In the genomic region with DNA sequence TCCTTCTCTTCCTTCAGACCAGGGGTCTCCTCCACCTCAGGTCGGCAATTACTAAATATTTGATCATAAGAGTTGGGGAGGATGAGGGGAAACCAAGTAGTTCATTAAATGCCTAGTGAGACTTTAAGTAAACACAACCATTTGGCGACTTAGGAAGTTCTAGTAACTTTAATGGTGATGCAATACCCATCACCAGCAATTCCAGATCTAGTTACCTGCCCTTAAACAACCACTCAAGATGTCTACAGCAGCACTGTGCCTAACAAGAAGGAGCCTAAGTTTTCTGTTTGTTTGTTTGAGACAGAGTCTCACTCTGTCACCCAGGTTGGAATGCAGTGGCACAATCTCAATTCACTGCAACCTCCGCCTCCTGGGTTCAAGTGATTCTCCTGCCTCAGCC, we compare ENCODE assay signal across 20 cellular contexts. TPM values are rescaled to one million over a fixed set of nuclear protein-coding genes. Genes with fewer than 3 reads are reported as not detected.
A peak's percentile ranks its signal among the peaks of the same experiment; 100 is the strongest.
DNase-seq lines count a peak whose midpoint lies in the region; ATAC-seq, FAIRE-seq and TF ChIP-seq lines count a peak whose summit lies in the region.
"Had no signal": no experiment of that assay in that cellular context is flagged by ENCODE, and none has a peak within 500 bp of the region (broad histone marks: within the 10 kb centered on the region; RNA-seq: fewer than 3 reads in every experiment).

No MANE protein-coding gene starts in this region.

- no peak for TF ChIP-seq POLR2A in K562 (conservative IDR thresholded peaks at IDR 0.05)

- POLR2A ChIA-PET in HEK293 (lab: Yijun Ruan, JAX) (no interaction called here), K562 (lab: Yijun Ruan, JAX) (no interaction called here), HEK293T (lab: Yijun Ruan, JAX) (no interaction called here)

- TF ChIP-seq RAD21 in K562 (CRISPR knock-in tag; conservative IDR thresholded peaks at IDR 0.05 in 1 of 2, IDR thresholded peaks at IDR 0.05 in 1 of 2): no peak

- no peak for FAIRE-seq in K562 (lab: Jason Lieb, UNC)
- FAIRE-seq: A204.1, GM12892, GM18507, H54 had no signal

- H3K4me2 ChIP-seq in K562 (ENCODE audit: insufficient read depth, low read length): no peak overlapping the region

- in situ Hi-C loops in K562 (cut with MboI): no loop called here

- BruUV-seq in K562 (replicated peaks; lab: Mats Ljungman, UMichigan): no TSS peak

- intact Hi-C loops in K562 (cut with micrococcal nuclease): no loop called here

- 0% methylated on average over 2 of the region's 3 CpGs for WGBS in K562 (ENCODE audit: insufficient coverage, low coverage, missing lambda C conversion rate)
- WGBS in lung, 2 donors: 68 to 69% methylated on average over 3 of the region's 3 CpGs

- no peak for ATAC-seq in K562
- peak; percentile 35 for ATAC-seq in lung (ENCODE audit: insufficient read depth, low FRiP score)

- no peaks in the 10 kb centered on the region for H3K79me2 ChIP-seq in K562 (ENCODE audit: control insufficient read depth, insufficient read depth, low read length)

- H3K9me1 ChIP-seq in K562 (ENCODE audit: control insufficient read depth, insufficient read depth, low read length): no peaks in the 10 kb centered on the region

- H3K9me3 ChIP-seq in HEK293 (ENCODE audit: control insufficient read depth, insufficient read depth, low read depth, low read length) (no peaks in the 10 kb centered on the region), K562 (replicated peaks; ENCODE audit: control insufficient read depth, insufficient read depth, low read depth, low read length) (no peaks in the 10 kb centered on the region), lung (ENCODE audit: control insufficient read depth in 2 of 2, insufficient read depth in 1 of 2, low read length in 1 of 2) (no peaks in the 10 kb centered on the region)

- H4K20me1 ChIP-seq in K562 (replicated peaks; ENCODE audit: control insufficient read depth, insufficient read depth, low read length): 0 out of 2 replicates have a peak, but pooled peaks cover 4% of the 10 kb centered on the region

- H3K4me1 ChIP-seq in HEK293 (ENCODE audit: control insufficient read depth, insufficient read depth, low read length) (no peaks in the 10 kb centered on the region), K562 (replicated peaks in 1 of 2; ENCODE audit: control insufficient read depth in 2 of 2, insufficient read depth in 2 of 2, low read length in 2 of 2) (no peaks in the 10 kb centered on the region; a peak in 1 of 5 replicates), lung (ENCODE audit: control insufficient read depth in 2 of 2, insufficient read depth in 2 of 2, low read length in 2 of 2) (peaks cover 0 to 7% of the 10 kb centered on the region in 2 donors)

- DNase-seq in K562 (ENCODE audit: extremely low read depth in 1 of 4, low spot score in 3 of 4) (no peak), lung (ENCODE audit: low spot score) (no peak), HEK293T (ENCODE audit: extremely low spot score) (no peak), NCI-H1436 (lab: John Stamatoyannopoulos, UW) (no peak), SHP77 treated with DMSO at 0.1 percent for 48 hours (lab: John Stamatoyannopoulos, UW) (no peak)
- DNase-seq: ACHN; AML-193; CD4-positive, alpha-beta T cell; DMS153; DMS79; GDM1; HCEC 1CT had no signal

- CTCF ChIA-PET in HEK293 (lab: Yijun Ruan, JAX): no interaction called here
- CTCF ChIA-PET in K562 (lab: Yijun Ruan, JAX; ENCODE audit: low intra/inter-chr PET ratio): no interaction called here
- CTCF ChIA-PET in HEK293T (lab: Yijun Ruan, JAX): no interaction called here

- no peak overlapping the region for H2AFZ ChIP-seq in K562 (ENCODE audit: low read depth, low read length)

- no peak overlapping the region for H3K4me3 ChIP-seq in HEK293 (ENCODE audit: low read depth, low read length)
- no peak overlapping the region for H3K4me3 ChIP-seq in K562
- no peak overlapping the region for H3K4me3 ChIP-seq in lung

- no peak overlapping the region for H3K9ac ChIP-seq in K562 (ENCODE audit: insufficient read depth in 1 of 2, low read depth in 2 of 2, low read length in 2 of 2)

- H3K27ac ChIP-seq in HEK293 (ENCODE audit: extremely low read depth, low read depth, low read length) (no peak overlapping the region), K562 (ENCODE audit: extremely low read depth, low read depth, low read length) (no peak overlapping the region), lung (ENCODE audit: low read depth in 1 of 2, low read length in 1 of 2) (no peak overlapping the region)
- H3K27ac ChIP-seq: C4-2B had no signal

- no peak for TF ChIP-seq EP300 in K562 (IDR thresholded peaks at IDR 0.05; ENCODE audit: low read length)

- peaks cover 0 to 5% of the 10 kb centered on the region in 2 experiments; a peak in 1 of 5 replicates for H3K27me3 ChIP-seq in K562 (ENCODE audit: control insufficient read depth in 2 of 2, insufficient read depth in 2 of 2, low read length in 2 of 2)
- H3K27me3 ChIP-seq in lung (ENCODE audit: control insufficient read depth, insufficient read depth): no peaks in the 10 kb centered on the region

- TF ChIP-seq CTCF in HEK293 (tag by site-specific recombination; IDR thresholded peaks at IDR 0.05) (no peak), K562 (IDR thresholded peaks at IDR 0.05 in 2 of 3, conservative IDR thresholded peaks at IDR 0.05 in 1 of 3; ENCODE audit: insufficient read depth in 2 of 3, low read depth in 1 of 3, low read length in 3 of 3) (no peak), lung (IDR thresholded peaks at IDR 0.05; ENCODE audit: control extremely low read depth, extremely low read depth) (no peak)

- no peaks in the 10 kb centered on the region; a peak in 1 of 3 replicates for H3K36me3 ChIP-seq in HEK293 (ENCODE audit: control insufficient read depth in 2 of 2, insufficient read depth in 1 of 2, low read length in 2 of 2)
- no peaks in the 10 kb centered on the region for H3K36me3 ChIP-seq in K562 (ENCODE audit: control insufficient read depth, insufficient read depth, low read length)
- peaks cover 2 to 5% of the 10 kb centered on the region in 2 donors for H3K36me3 ChIP-seq in lung (ENCODE audit: control insufficient read depth in 2 of 2, insufficient read depth in 2 of 2, low read length in 2 of 2)

TF ChIP-seq in HEK293, 187 proteins besides CTCF, POLR2A, EP300 and RAD21:
- TF ChIP-seq ZNF404 (tag by site-specific recombination; IDR thresholded peaks at IDR 0.05) (no peak), ZNF140 (tag by site-specific recombination; IDR thresholded peaks at IDR 0.05) (0 out of 2 replicates have a peak, but pooled peaks have one; percentile 10)

TF ChIP-seq in K562, 482 proteins besides CTCF, POLR2A, EP300 and RAD21 (continues in another document):
- TF ChIP-seq HMG20B (CRISPR knock-in tag; IDR thresholded peaks at IDR 0.05) (no peak), ILF3 (IDR thresholded peaks at IDR 0.05; ENCODE audit: borderline replicate concordance) (no peak), ATF3 (IDR thresholded peaks at IDR 0.05) (peak; percentile 59; the same call in 1 of the 2 replicates), ATF3 (CRISPR knock-in tag; conservative IDR thresholded peaks at IDR 0.05) (no peak)

TF ChIP-seq in HEK293T, 16 proteins besides CTCF, POLR2A, EP300 and RAD21:
- TF ChIP-seq NFRKB (IDR thresholded peaks at IDR 0.05) (no peak), PKNOX1 (IDR thresholded peaks at IDR 0.05) (no peak), CTBP1 (IDR thresholded peaks at IDR 0.05; ENCODE audit: borderline replicate concordance) (no peak), ELF4 (IDR thresholded peaks at IDR 0.05) (no peak), LEF1 (IDR thresholded peaks at IDR 0.05; ENCODE audit: borderline replicate concordance) (no peak), BHLHE40 (IDR thresholded peaks at IDR 0.05; ENCODE audit: borderline replicate concordance) (no peak)
TF ChIP-seq in HEK293T: peak in this region for 0.

RNA-seq across cellular contexts. Expression of gene L1TD1, which starts 56.6 kb away (rescaled TPM):
- total RNA-seq in K562 (2011; cell fraction: chromatin; rRNA removed; ENCODE audit: low replicate concordance): not detected in 2 replicates
- not detected in 2 replicates for total RNA-seq in K562 (2011; cell fraction: nucleolus; rRNA removed)
- not detected in 2 replicates for total RNA-seq in K562 (2011; cell fraction: nucleoplasm; rRNA removed)
- not detected in 2 replicates for total RNA-seq in K562 (2014; rRNA removed)
- total RNA-seq in K562 (2014; rRNA removed; fragmentation: Illumina TruSeq; extraction: Trizol): not detected in 2 replicates
- not detected in 2 replicates for total RNA-seq in K562 (2015; rRNA removed; fragmentation: Illumina TruSeq; extraction: Trizol)
- total RNA-seq in K562 (2021): 0.09 and 0.31 TPM in 2 replicates
- polyA plus RNA-seq in K562 (2011; rRNA removed): not detected in 2 replicates
- polyA plus RNA-seq in K562 (2011; cell fraction: cytosol; rRNA removed): not detected in 2 replicates
- polyA plus RNA-seq in K562 (2011; cell fraction: nucleus; rRNA removed): not detected in 2 replicates
- polyA plus RNA-seq in K562 (2012): not detected in 2 replicates
- not detected in 2 replicates for polyA plus RNA-seq in K562 (2014; fragmentation: Illumina TruSeq; extraction: Trizol)
- polyA plus RNA-seq in K562 (2014; fragmentation: Nextera tagmentation; extraction: Ambion mirVana): not detected
- not detected in 2 replicates for polyA plus RNA-seq in K562 (2014; rRNA removed)
- polyA minus RNA-seq in K562 (2011; rRNA and poly(A)+ RNA removed): not detected in 2 replicates
- not detected in 2 replicates for polyA minus RNA-seq in K562 (2011; cell fraction: cytosol; rRNA and poly(A)+ RNA removed)
- polyA minus RNA-seq in K562 (2011; cell fraction: nucleus; rRNA and poly(A)+ RNA removed): not detected in 2 replicates
- 1 to 10 TPM in 1 of 2 donors, under 1 TPM in 1; 0.46 to 2.0 TPM for total RNA-seq in lung
- under 1 TPM; 0.28 to 0.77 TPM for polyA plus RNA-seq in lung
- total RNA-seq: Daoy had no signal
- polyA plus RNA-seq: BJ had no signal

Comparison
In these comparisons a context has a peak if more than half of its experiments do, and no peak if none do; other contexts are left out.
1. Of the 44 proteins assayed by ChIP-seq in both K562 and HEK293: peak only in K562: none; only in HEK293: ZNF140; in both: none; in neither: 43.